In genomic region chrX:94937491-94937890, GRCh38 we compare ENCODE assay signal across 19 cellular contexts.
A peak's percentile ranks its signal among the peaks of the same experiment; 100 is the strongest.
DNase-seq lines count a peak whose midpoint lies in the region; ATAC-seq, FAIRE-seq and TF ChIP-seq lines count a peak whose summit lies in the region.
"Had no signal": no experiment of that assay in that cellular context is flagged by ENCODE, and none has a peak within 500 bp of the region (broad histone marks: within the 10 kb centered on the region; RNA-seq: fewer than 3 reads in every experiment).

No MANE protein-coding gene starts in this region.

- H3K4me3 Mint-ChIP-seq in mesothelial cell of epicardium: no peak overlapping the region
- H3K4me3 Mint-ChIP-seq: B cell; CD8-positive, alpha-beta T cell had no signal

- no peak for FAIRE-seq in bronchial epithelial cell (lab: Jason Lieb, UNC)
- FAIRE-seq: G401.6, GM12892, GM18507, K562 had no signal

- H3K4me2 ChIP-seq in smooth muscle cell: no peak overlapping the region
- H3K4me2 ChIP-seq: BLaER1 treated with 17β-estradiol and CSF1 and Interleukin-3, amounts not matched to agents 10 nM and 100 nM had no signal

- H3K9me3 Mint-ChIP-seq in mesothelial cell of epicardium: peaks cover 10% of the 10 kb centered on the region
- H3K9me3 Mint-ChIP-seq: CD8-positive, alpha-beta T cell had no signal

- peaks cover 4% of the 10 kb centered on the region for H3K4me1 Mint-ChIP-seq in mesothelial cell of epicardium
- H3K4me1 Mint-ChIP-seq: B cell had no signal

- no peaks in the 10 kb centered on the region for H3F3A ChIP-seq in smooth muscle cell (ENCODE audit: low read depth)

- WGBS in smooth muscle cell (ENCODE audit: low lambda C conversion rate): 86% methylated on average over 2 of the region's 2 CpGs

- peak; percentile 1 for DNase-seq in bronchial epithelial cell (ENCODE audit: low read depth)
- no peak for DNase-seq in mesothelial cell of epicardium (ENCODE audit: low spot score in 2 of 2, unreplicated experiment in 2 of 2)
- DNase-seq in smooth muscle cell (lab: John Stamatoyannopoulos, UW; ENCODE audit: unreplicated experiment): no peak
- DNase-seq in effector CD8-positive, alpha-beta T cell (lab: John Stamatoyannopoulos, UW): no peak
- DNase-seq in GF-D8 (lab: John Stamatoyannopoulos, UW): no peak
- DNase-seq in WERI-Rb-1: no peak
- DNase-seq: Calu3; CD8-positive, alpha-beta T cell; GOT3 had no signal

- no peak for TF ChIP-seq RAD21 in Ishikawa (IDR thresholded peaks at IDR 0.05; ENCODE audit: low read depth)

- no peak overlapping the region for H3K4me3 ChIP-seq in bronchial epithelial cell (ENCODE audit: low read depth, low read length)
- no peak overlapping the region for H3K4me3 ChIP-seq in smooth muscle cell
- H3K4me3 ChIP-seq in WERI-Rb-1 (ENCODE audit: low read depth, low read length): no peak overlapping the region
- H3K4me3 ChIP-seq: BLaER1 treated with 17β-estradiol and CSF1 and Interleukin-3, amounts not matched to agents 10 nM and 100 nM; HAP-1; K562 had no signal

- peaks cover 3% of the 10 kb centered on the region for H3K36me3 Mint-ChIP-seq in mesothelial cell of epicardium
- H3K36me3 Mint-ChIP-seq: CD8-positive, alpha-beta T cell had no signal

- no peaks in the 10 kb centered on the region for H3K27me3 Mint-ChIP-seq in mesothelial cell of epicardium (ENCODE audit: low read depth)
- H3K27me3 Mint-ChIP-seq: B cell had no signal

- ATAC-seq in HG03521 (IDR thresholded peaks at IDR 0.05; ENCODE audit: unreplicated experiment): no peak
- ATAC-seq: CD8-positive, alpha-beta T cell; K562 had no signal

- H2AFZ ChIP-seq in smooth muscle cell (ENCODE audit: low read depth): no peak overlapping the region

- no peaks in the 10 kb centered on the region for H3K36me3 ChIP-seq in bronchial epithelial cell (ENCODE audit: control insufficient read depth, insufficient read depth, low read length)
- H3K36me3 ChIP-seq in smooth muscle cell (ENCODE audit: low read depth): no peaks in the 10 kb centered on the region
- H3K36me3 ChIP-seq in WERI-Rb-1: no peaks in the 10 kb centered on the region
- H3K36me3 ChIP-seq: BLaER1 treated with 17β-estradiol and CSF1 and Interleukin-3, amounts not matched to agents 10 nM and 100 nM; HAP-1 had no signal

- H3K9ac ChIP-seq in smooth muscle cell (ENCODE audit: low read depth): peak overlapping the region; percentile 2
- H3K9ac ChIP-seq: BLaER1 treated with 17β-estradiol and CSF1 and Interleukin-3, amounts not matched to agents 10 nM and 100 nM had no signal

- no peak for TF ChIP-seq EP300 in Ishikawa (IDR thresholded peaks at IDR 0.05; ENCODE audit: borderline replicate concordance)

- no peaks in the 10 kb centered on the region for H4K20me1 ChIP-seq in smooth muscle cell (ENCODE audit: low read depth)
- H4K20me1 ChIP-seq: BLaER1 treated with 17β-estradiol and CSF1 and Interleukin-3, amounts not matched to agents 10 nM and 100 nM had no signal

- H3K9me3 ChIP-seq in smooth muscle cell (replicated peaks; ENCODE audit: low read depth): no peaks in the 10 kb centered on the region
- H3K9me3 ChIP-seq in WERI-Rb-1 (ENCODE audit: severe bottlenecking): no peaks in the 10 kb centered on the region
- H3K9me3 ChIP-seq: HAP-1 had no signal

- peak overlapping the region; percentile 75 for H3K27ac ChIP-seq in smooth muscle cell (ENCODE audit: low read depth)
- no peak overlapping the region for H3K27ac ChIP-seq in WERI-Rb-1
- H3K27ac ChIP-seq: BLaER1 treated with 17β-estradiol and CSF1 and Interleukin-3, amounts not matched to agents 10 nM and 100 nM; HL-60 had no signal

- TF ChIP-seq CTCF in bronchial epithelial cell (IDR thresholded peaks at IDR 0.05; ENCODE audit: insufficient read depth, low read length, severe bottlenecking) (no peak), mesothelial cell of epicardium (IDR thresholded peaks at IDR 0.05; ENCODE audit: unreplicated experiment) (no peak), smooth muscle cell (IDR thresholded peaks at IDR 0.05; ENCODE audit: borderline replicate concordance, insufficient read depth, poor library complexity, severe bottlenecking) (no peak), WERI-Rb-1 (IDR thresholded peaks at IDR 0.05; ENCODE audit: low read depth, low read length) (no peak)

- H3K27ac Mint-ChIP-seq in mesothelial cell of epicardium: peak overlapping the region; percentile 33
- H3K27ac Mint-ChIP-seq: B cell; CD8-positive, alpha-beta T cell had no signal

- no peaks in the 10 kb centered on the region for H3K4me1 ChIP-seq in smooth muscle cell (ENCODE audit: low read depth)
- H3K4me1 ChIP-seq: BLaER1 treated with 17β-estradiol and CSF1 and Interleukin-3, amounts not matched to agents 10 nM and 100 nM; HAP-1 had no signal

- H3K27me3 ChIP-seq in bronchial epithelial cell (ENCODE audit: control insufficient read depth, insufficient read depth, low read length): no peaks in the 10 kb centered on the region
- H3K27me3 ChIP-seq in smooth muscle cell (ENCODE audit: low read depth): no peaks in the 10 kb centered on the region
- no peaks in the 10 kb centered on the region for H3K27me3 ChIP-seq in WERI-Rb-1 (ENCODE audit: insufficient read depth, low read depth, severe bottlenecking)

- H3K79me2 ChIP-seq in smooth muscle cell (ENCODE audit: low read depth): no peaks in the 10 kb centered on the region

TF ChIP-seq in Ishikawa, 13 proteins besides CTCF, POLR2A, EP300 and RAD21:
- TF ChIP-seq NFIC (IDR thresholded peaks at IDR 0.05): no peak
- no peak for TF ChIP-seq FOXM1 (IDR thresholded peaks at IDR 0.05; ENCODE audit: borderline replicate concordance, low read depth)
- TF ChIP-seq YY1 (IDR thresholded peaks at IDR 0.05; ENCODE audit: low read depth): no peak
- no peak for TF ChIP-seq ZBTB7A (IDR thresholded peaks at IDR 0.05; ENCODE audit: low read depth)
- 0 out of 2 replicates have a peak, but pooled peaks have one; percentile 17 for TF ChIP-seq USF1 (IDR thresholded peaks at IDR 0.05)
- no peak for TF ChIP-seq TEAD4 (IDR thresholded peaks at IDR 0.05)
- TF ChIP-seq CEBPB (IDR thresholded peaks at IDR 0.05): no peak
- TF ChIP-seq TCF12 (IDR thresholded peaks at IDR 0.05; ENCODE audit: low read depth): no peak
